In genomic region chr17:77375526-77375916, GRCh38 we compare ENCODE assay signal across 1 cellular context.
TF ChIP-seq lines count a peak whose summit lies in the region.

No MANE protein-coding gene starts in this region.

TF ChIP-seq in HepG2, 621 proteins besides CTCF, POLR2A, EP300 and RAD21 (continued from another document):
- TF ChIP-seq XRCC5 (optimal IDR thresholded peaks at IDR 0.05; ENCODE audit: low read length) (peak; percentile 31), PCBP1 (IDR thresholded peaks at IDR 0.05; ENCODE audit: borderline replicate concordance, low read depth, low read length) (no peak), HOXD1 (CRISPR knock-in tag; IDR thresholded peaks at IDR 0.05) (no peak), ZNF775 (CRISPR knock-in tag; IDR thresholded peaks at IDR 0.05; ENCODE audit: borderline replicate concordance) (no peak), ZNF619 (CRISPR knock-in tag; IDR thresholded peaks at IDR 0.05) (no peak)
- TF ChIP-seq, protein P1, sequence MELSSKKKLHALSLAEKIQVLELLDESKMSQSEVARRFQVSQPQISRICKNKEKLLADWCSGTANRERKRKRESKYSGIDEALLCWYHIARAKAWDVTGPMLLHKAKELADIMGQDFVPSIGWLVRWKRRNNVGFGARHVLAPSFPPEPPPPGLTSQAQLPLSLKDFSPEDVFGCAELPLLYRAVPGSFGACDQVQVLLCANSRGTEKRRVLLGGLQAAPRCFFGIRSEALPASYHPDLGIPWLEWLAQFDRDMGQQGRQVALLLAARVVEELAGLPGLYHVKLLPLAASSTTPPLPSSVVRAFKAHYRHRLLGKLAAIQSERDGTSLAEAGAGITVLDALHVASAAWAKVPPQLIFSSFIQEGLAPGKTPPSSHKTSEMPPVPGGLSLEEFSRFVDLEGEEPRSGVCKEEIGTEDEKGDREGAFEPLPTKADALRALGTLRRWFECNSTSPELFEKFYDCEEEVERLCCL (CRISPR knock-in tag; IDR thresholded peaks at IDR 0.05; ENCODE audit: borderline replicate concordance) = no peak
- TF ChIP-seq, protein P2, sequence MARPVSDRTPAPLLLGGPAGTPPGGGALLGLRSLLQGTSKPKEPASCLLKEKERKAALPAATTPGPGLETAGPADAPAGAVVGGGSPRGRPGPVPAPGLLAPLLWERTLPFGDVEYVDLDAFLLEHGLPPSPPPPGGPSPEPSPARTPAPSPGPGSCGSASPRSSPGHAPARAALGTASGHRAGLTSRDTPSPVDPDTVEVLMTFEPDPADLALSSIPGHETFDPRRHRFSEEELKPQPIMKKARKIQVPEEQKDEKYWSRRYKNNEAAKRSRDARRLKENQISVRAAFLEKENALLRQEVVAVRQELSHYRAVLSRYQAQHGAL (CRISPR knock-in tag; IDR thresholded peaks at IDR 0.05; ENCODE audit: not compliant biosample characterization) = no peak
TF ChIP-seq in HepG2: peak in this region for 3.
